ENCODE assay signal across 7 cellular contexts in the genomic region with DNA sequence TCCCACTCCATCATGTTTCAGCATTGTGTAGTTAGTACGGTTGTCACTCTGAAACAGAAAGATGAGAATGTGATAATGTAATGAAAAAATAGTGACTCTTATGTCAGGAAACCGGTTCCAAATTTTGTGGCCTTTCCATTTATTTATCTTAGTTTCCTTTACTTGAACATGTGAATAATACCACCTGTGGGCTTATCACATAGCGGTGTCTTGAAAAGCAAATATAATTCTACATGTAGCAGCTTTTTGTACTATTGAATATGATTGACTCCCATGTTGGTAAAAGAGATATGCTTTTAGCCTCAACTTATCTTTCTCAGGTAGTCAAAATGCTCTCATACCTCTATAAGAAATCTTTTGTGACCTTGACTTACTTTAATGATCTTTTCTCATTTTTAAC. TPM values are rescaled to one million over a fixed set of nuclear protein-coding genes. Genes with fewer than 3 reads are reported as not detected.
"Had no signal": no experiment of that assay in that cellular context is flagged by ENCODE, and none has a peak within 500 bp of the region (broad histone marks: within the 10 kb centered on the region; RNA-seq: fewer than 3 reads in every experiment).

No MANE protein-coding gene starts in this region.

- H3K27ac ChIP-seq: HL-60 had no signal

- H3K4me3 ChIP-seq: K562 had no signal

- FAIRE-seq: HepG2, HTR-8/SVneo, K562 had no signal

- H3K9me3 Mint-ChIP-seq: IgD-negative memory B cell had no signal

- DNase-seq: KBM-7 had no signal

- ATAC-seq: HepG2, K562 had no signal

- H3K27ac Mint-ChIP-seq: IgD-negative memory B cell had no signal

RNA-seq across cellular contexts. Expression of a gene that starts 12.0 kb away (rescaled TPM):
- total RNA-seq: HepG2 had no signal
- polyA plus RNA-seq: K562 had no signal

RNA-seq across cellular contexts. Expression of a gene that starts 57.2 kb away (rescaled TPM):
- total RNA-seq: HepG2, HT-29 had no signal
- polyA plus RNA-seq: HepG2, IgD-negative memory B cell had no signal
